14 cellular contexts compared by ENCODE assay signal in the genomic region with DNA sequence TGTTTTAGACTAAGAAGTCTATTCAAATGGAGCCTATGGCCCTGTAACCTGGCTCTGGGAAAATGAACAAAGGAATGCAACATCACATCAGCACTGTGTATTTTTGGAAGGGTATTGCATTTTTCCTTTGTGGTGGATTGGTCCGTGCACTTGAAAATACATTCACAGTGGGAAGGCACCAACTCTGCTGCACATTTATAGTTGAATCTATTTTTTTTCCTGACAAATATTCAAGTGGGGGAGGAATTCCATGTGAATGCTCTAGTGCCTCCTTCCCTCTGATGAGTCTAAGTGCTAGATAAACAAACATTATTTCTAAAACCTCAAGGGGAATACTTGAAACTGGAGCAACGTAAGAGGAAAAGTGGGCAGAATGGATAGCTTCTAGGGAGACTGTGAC.
A peak's percentile ranks its signal among the peaks of the same experiment; 100 is the strongest.
DNase-seq lines count a peak whose midpoint lies in the region; ATAC-seq and TF ChIP-seq lines count a peak whose summit lies in the region.
"Had no signal": no experiment of that assay in that cellular context is flagged by ENCODE, and none has a peak within 500 bp of the region (broad histone marks: within the 10 kb centered on the region; RNA-seq: fewer than 3 reads in every experiment).

No MANE protein-coding gene starts in this region.

- H3K4me3 Mint-ChIP-seq in type B pancreatic cell: no peak overlapping the region
- H3K4me3 Mint-ChIP-seq: activated B cell treated with CpG ODN at 0.5 μM for 24 hours; B cell; effector memory CD8-positive, alpha-beta T cell had no signal

- H3K36me3 Mint-ChIP-seq in type B pancreatic cell: no peaks in the 10 kb centered on the region

- peaks cover 32% of the 10 kb centered on the region for H3K4me1 ChIP-seq in cardiac muscle cell (ENCODE audit: low read depth)
- H3K4me1 ChIP-seq: right lobe of liver had no signal

- TF ChIP-seq CTCF in cardiac muscle cell (IDR thresholded peaks at IDR 0.05; ENCODE audit: low read depth, low read length) (no peak), type B pancreatic cell (conservative IDR thresholded peaks at IDR 0.05) (no peak)

- H3K27ac Mint-ChIP-seq in type B pancreatic cell: peak overlapping the region; percentile 1
- H3K27ac Mint-ChIP-seq: activated B cell treated with CpG ODN at 0.5 μM for 24 hours; B cell; effector memory CD8-positive, alpha-beta T cell had no signal

- peaks cover 28% of the 10 kb centered on the region for H3K4me1 Mint-ChIP-seq in type B pancreatic cell (ENCODE audit: unreplicated experiment)
- H3K4me1 Mint-ChIP-seq: activated B cell treated with CpG ODN at 0.5 μM for 24 hours, B cell had no signal

- no peaks in the 10 kb centered on the region for H3K27me3 ChIP-seq in cardiac muscle cell
- H3K27me3 ChIP-seq: right lobe of liver had no signal

- peaks cover 4% of the 10 kb centered on the region for H3K36me3 ChIP-seq in cardiac muscle cell
- H3K36me3 ChIP-seq: right lobe of liver had no signal

- no peak for ATAC-seq in left colon
- ATAC-seq: effector memory CD8-positive, alpha-beta T cell had no signal

- H3K27ac ChIP-seq in cardiac muscle cell: peak overlapping the region; percentile 88
- H3K27ac ChIP-seq: right lobe of liver had no signal

- no peaks in the 10 kb centered on the region for H3K27me3 Mint-ChIP-seq in type B pancreatic cell
- H3K27me3 Mint-ChIP-seq: activated B cell treated with CpG ODN at 0.5 μM for 24 hours; B cell; effector memory CD8-positive, alpha-beta T cell had no signal

- intact Hi-C loops in cardiac septum (cut with DNase I): loop anchor here (5.0 to 10.0 kb wide), 3 partner anchors 39 to 209 kb away; a partner anchor contains a TSS
- intact Hi-C loops in left colon (cut with DNase I, micrococcal nuclease): no loop called here

- H3K9me3 Mint-ChIP-seq in type B pancreatic cell: peaks cover 6% of the 10 kb centered on the region
- H3K9me3 Mint-ChIP-seq: activated B cell treated with CpG ODN at 0.5 μM for 24 hours had no signal

- DNase-seq in cardiac muscle cell (ENCODE audit: low read depth in 1 of 2, low spot score in 1 of 2) (peak; percentile 7 to 36), cardiac septum (ENCODE audit: low spot score) (no peak), NCI-H748 (lab: John Stamatoyannopoulos, UW; ENCODE audit: unreplicated experiment) (peak; percentile 58), hepatic stellate cell (ENCODE audit: low spot score) (peak; percentile 48), type B pancreatic cell (ENCODE audit: extremely low spot score, unreplicated experiment) (no peak), left colon (no peak), activated gamma-delta T cell treated with Interleukin-2 at 50 U/mL for 16 hours (no peak), superior temporal gyrus (ENCODE audit: extremely low spot score) (no peak)
- DNase-seq: activated B cell treated with CpG ODN at 0.5 μM for 24 hours; activated effector memory CD4-positive, alpha-beta T cell treated with anti-CD3 and anti-CD28 coated beads, Interleukin-2, amount 50 U/mL, for 16 hours; effector memory CD8-positive, alpha-beta T cell; MM.1S; right lobe of liver had no signal

- no peak overlapping the region for H3K4me3 ChIP-seq in cardiac muscle cell
- H3K4me3 ChIP-seq: right lobe of liver had no signal

- no peaks in the 10 kb centered on the region for H3K9me3 ChIP-seq in cardiac muscle cell (ENCODE audit: low read depth)

Comparison
In these comparisons a context has a peak if more than half of its experiments do, and no peak if none do; other contexts are left out.
1. DNase-seq: peak in cardiac muscle cell (2 of 2), NCI-H748 (single experiment) and hepatic stellate cell (single experiment); none in cardiac septum (single experiment), type B pancreatic cell (single experiment), left colon (0 of 2), activated gamma-delta T cell treated with Interleukin-2 at 50 U/mL for 16 hours (single experiment) and superior temporal gyrus (single experiment).